Comparison of ENCODE assay signal across 8 cellular contexts in genomic region chr17:27892866-27893769, GRCh38.
A peak's percentile ranks its signal among the peaks of the same experiment; 100 is the strongest.
DNase-seq lines count a peak whose midpoint lies in the region; ATAC-seq and TF ChIP-seq lines count a peak whose summit lies in the region.

LYRM9 (minus strand) TSS chr17:27893365; CDS start chr17:27882694, 10,671 bp downstream.

- TF ChIP-seq CTCF in OCI-LY3 (IDR thresholded peaks at IDR 0.05; ENCODE audit: low read depth, low read length), result peak; percentile 83

- H3K9ac ChIP-seq in OCI-LY3 (ENCODE audit: low read length) (peak within 1 kb of the TSS; percentile 68), mucosa of stomach (ENCODE audit: low read length) (peak within 1 kb of the TSS; percentile 84)

- H3K27me3 ChIP-seq in OCI-LY3 (ENCODE audit: low read depth, low read length) (peaks cover 25% of the 10 kb centered on the region), mucosa of stomach (ENCODE audit: control insufficient read depth, insufficient read depth, low read length) (no peaks in the 10 kb centered on the region)

- H4K20me1 ChIP-seq in OCI-LY3 (ENCODE audit: insufficient read depth, low read length), result no peaks in the 10 kb centered on the region

- DNase-seq in DMS 273 treated with DMSO at 0.1 percent for 48 hours (lab: John Stamatoyannopoulos, UW) (peak; percentile 61), HuH-7 (ENCODE audit: low spot score) (peak; percentile 88), erythroblast (lab: John Stamatoyannopoulos, UW) (peak; percentile 94 to 98)
- DNase-seq in activated T-cell treated with anti-CD3 and anti-CD28 coated beads, Interleukin-2, amount 50 U/mL, for 1 hour, result peak; percentile 96
- peak; percentile 89 to 90 for DNase-seq in stimulated activated CD8-positive, alpha-beta memory T cell treated with anti-CD3 and anti-CD28 coated beads, Interleukin-7, amount 100 ng/mL, for 1 hour (ENCODE audit: low read depth in 2 of 2)

- H3K4me1 ChIP-seq in OCI-LY3 (ENCODE audit: low read length), result peaks cover 17% of the 10 kb centered on the region
- peaks cover 8% of the 10 kb centered on the region for H3K4me1 ChIP-seq in mucosa of stomach (ENCODE audit: control insufficient read depth, insufficient read depth, low read length)

- TF ChIP-seq POLR2A in erythroblast (IDR thresholded peaks at IDR 0.05; ENCODE audit: low read length), result peak; percentile 52

- ATAC-seq in GM21423 (IDR thresholded peaks at IDR 0.05; ENCODE audit: unreplicated experiment), result peak; percentile 89

- H3K4me2 ChIP-seq in OCI-LY3 (ENCODE audit: low read length), result peak within 1 kb of the TSS; percentile 100

- peak within 1 kb of the TSS; percentile 100 for H2AFZ ChIP-seq in OCI-LY3 (ENCODE audit: low read depth, low read length)

- H3K27ac ChIP-seq in OCI-LY3 (ENCODE audit: low read length), result no peak within 1 kb of the TSS

- H3K9me3 ChIP-seq in OCI-LY3 (ENCODE audit: insufficient read depth, low read length), result no peaks in the 10 kb centered on the region
- no peaks in the 10 kb centered on the region for H3K9me3 ChIP-seq in mucosa of stomach (ENCODE audit: control insufficient read depth, low read length)

- peak within 1 kb of the TSS; percentile 79 for H3K4me3 ChIP-seq in OCI-LY3 (ENCODE audit: low read length)
- H3K4me3 ChIP-seq in mucosa of stomach (ENCODE audit: low read length), result peak within 1 kb of the TSS; percentile 64

- H3K79me2 ChIP-seq in OCI-LY3 (ENCODE audit: low read length), result no peaks in the 10 kb centered on the region

- H3K36me3 ChIP-seq in OCI-LY3 (replicated peaks; ENCODE audit: low read depth, low read length) (no peaks in the 10 kb centered on the region), mucosa of stomach (ENCODE audit: control insufficient read depth, insufficient read depth, low read length) (no peaks in the 10 kb centered on the region)
